Comparison of ENCODE assay signal across 9 cellular contexts in genomic region chr10:70493660-70494234, GRCh38. TPM values are rescaled to one million over a fixed set of nuclear protein-coding genes. Genes with fewer than 3 reads are reported as not detected.
DNase-seq lines count a peak whose midpoint lies in the region; ATAC-seq and TF ChIP-seq lines count a peak whose summit lies in the region.
"Had no signal": no experiment of that assay in that cellular context is flagged by ENCODE, and none has a peak within 500 bp of the region (broad histone marks: within the 10 kb centered on the region; RNA-seq: fewer than 3 reads in every experiment).

No MANE protein-coding gene starts in this region.

- intact Hi-C loops in esophagus muscularis mucosa (cut with DNase I), result no loop called here

- POLR2A ChIA-PET in activated CD4-positive, alpha-beta T cell treated with anti-CD3 and anti-CD28 coated beads, Interleukin-2, amount 10 ng/mL, durations not matched to agents 7 days and 5 days (lab: Charles Lee), result no interaction called here

- no peaks in the 10 kb centered on the region for H3K9me3 ChIP-seq in esophagus muscularis mucosa

- no peak overlapping the region for H3K4me3 Mint-ChIP-seq in activated CD4-positive, alpha-beta T cell treated with anti-CD3 and anti-CD28 coated beads, Interleukin-2, amount 10 ng/mL, durations not matched to agents 7 days and 5 days
- H3K4me3 Mint-ChIP-seq in nephron progenitor cell, result no peak overlapping the region

- H3K36me3 Mint-ChIP-seq in activated CD4-positive, alpha-beta T cell treated with anti-CD3 and anti-CD28 coated beads, Interleukin-2, amount 10 ng/mL, durations not matched to agents 7 days and 5 days (ENCODE audit: low read depth), result no peaks in the 10 kb centered on the region
- no peaks in the 10 kb centered on the region for H3K36me3 Mint-ChIP-seq in nephron progenitor cell (ENCODE audit: low read depth)

- peak overlapping the region in 1 of 4 donors; percentile 19 for H3K27ac ChIP-seq in esophagus muscularis mucosa (replicated peaks in 1 of 4)

- TF ChIP-seq POLR2A in esophagus muscularis mucosa (IDR thresholded peaks at IDR 0.05; ENCODE audit: low read depth), result no peak

- peak; percentile 13 for DNase-seq in activated CD4-positive, alpha-beta T cell treated with anti-CD3 and anti-CD28 coated beads, Interleukin-2, amount 10 ng/mL, durations not matched to agents 7 days and 5 days
- no peak for DNase-seq in activated CD4-positive, alpha-beta T cell treated with anti-CD3 and anti-CD28 coated beads for 1 hour
- DNase-seq in SKM-1 treated with dmso at 0.1 percent for 144 hours (lab: John Stamatoyannopoulos, UW; ENCODE audit: unreplicated experiment) (peak; percentile 46), nephron progenitor cell (peak; percentile 65), mucosa of gallbladder (ENCODE audit: low spot score) (no peak), NCI-H2171 treated with DMSO at 0.1 percent for 48 hours (lab: John Stamatoyannopoulos, UW) (no peak), esophagus muscularis mucosa (ENCODE audit: extremely low spot score) (no peak)

- ATAC-seq in HG03039 (IDR thresholded peaks at IDR 0.05; ENCODE audit: unreplicated experiment), result peak; percentile 63

- no peaks in the 10 kb centered on the region for H3K9me3 Mint-ChIP-seq in activated CD4-positive, alpha-beta T cell treated with anti-CD3 and anti-CD28 coated beads, Interleukin-2, amount 10 ng/mL, durations not matched to agents 7 days and 5 days
- no peaks in the 10 kb centered on the region for H3K9me3 Mint-ChIP-seq in nephron progenitor cell

- H3K27ac Mint-ChIP-seq in activated CD4-positive, alpha-beta T cell treated with anti-CD3 and anti-CD28 coated beads, Interleukin-2, amount 10 ng/mL, durations not matched to agents 7 days and 5 days, result no peak overlapping the region
- H3K27ac Mint-ChIP-seq in nephron progenitor cell, result peak overlapping the region; percentile 65

- H3K27me3 ChIP-seq in esophagus muscularis mucosa, result no peaks in the 10 kb centered on the region

- TF ChIP-seq EP300 in esophagus muscularis mucosa (IDR thresholded peaks at IDR 0.05), result no peak

- H3K4me1 Mint-ChIP-seq in activated CD4-positive, alpha-beta T cell treated with anti-CD3 and anti-CD28 coated beads, Interleukin-2, amount 10 ng/mL, durations not matched to agents 7 days and 5 days, result peaks cover 24% of the 10 kb centered on the region
- H3K4me1 Mint-ChIP-seq in nephron progenitor cell, result peaks cover 70% of the 10 kb centered on the region

- 71% methylated on average over 9 of the region's 9 CpGs for WGBS in esophagus muscularis mucosa

- peaks cover 23 to 50% (median 39%) of the 10 kb centered on the region in 4 donors for H3K4me1 ChIP-seq in esophagus muscularis mucosa

- TF ChIP-seq CTCF in nephron progenitor cell (IDR thresholded peaks at IDR 0.05) (no peak), esophagus muscularis mucosa (IDR thresholded peaks at IDR 0.05) (no peak)

- no peaks in the 10 kb centered on the region for H3K36me3 ChIP-seq in esophagus muscularis mucosa

- no peaks in the 10 kb centered on the region for H3K27me3 Mint-ChIP-seq in activated CD4-positive, alpha-beta T cell treated with anti-CD3 and anti-CD28 coated beads, Interleukin-2, amount 10 ng/mL, durations not matched to agents 7 days and 5 days
- peaks cover 6% of the 10 kb centered on the region for H3K27me3 Mint-ChIP-seq in nephron progenitor cell (ENCODE audit: low read depth, poor library complexity)

- H3K4me3 ChIP-seq in esophagus muscularis mucosa, result no peak overlapping the region

- CTCF ChIA-PET in activated CD4-positive, alpha-beta T cell treated with anti-CD3 and anti-CD28 coated beads, Interleukin-2, amount 10 ng/mL, durations not matched to agents 7 days and 5 days (lab: Charles Lee), result interaction anchor here (1.3 to 2.0 kb wide), 3 partner anchors 10 to 31 kb away, joined by 3 to 5 read pairs (median 5); no protein-coding TSS in a partner anchor

RNA-seq across cellular contexts. Expression of gene PALD1, which starts 15.2 kb away (rescaled TPM):
- total RNA-seq in activated CD4-positive, alpha-beta T cell treated with anti-CD3 and anti-CD28 coated beads, Interleukin-2, amount 10 ng/mL, durations not matched to agents 7 days and 5 days, result 1 to 10 TPM; 1.2 to 1.5 TPM
- total RNA-seq in mucosa of gallbladder (15.5 TPM), esophagus muscularis mucosa (10 to 100 TPM; 10.4 to 19.1 (median 12.8) TPM)
- total RNA-seq: fibroblast of villous mesenchyme had no signal

RNA-seq across cellular contexts. Expression of gene NODAL, which starts 52.3 kb away (rescaled TPM):
- total RNA-seq in activated CD4-positive, alpha-beta T cell treated with anti-CD3 and anti-CD28 coated beads, Interleukin-2, amount 10 ng/mL, durations not matched to agents 7 days and 5 days, result not detected
- 0.12 TPM for total RNA-seq in mucosa of gallbladder
- not detected for total RNA-seq in esophagus muscularis mucosa
- total RNA-seq: fibroblast of villous mesenchyme had no signal

Comparison
In these comparisons a context has a peak if more than half of its experiments do, and no peak if none do; other contexts are left out.
1. DNase-seq: peak in activated CD4-positive, alpha-beta T cell treated with anti-CD3 and anti-CD28 coated beads, Interleukin-2, amount 10 ng/mL, durations not matched to agents 7 days and 5 days (single experiment), SKM-1 treated with dmso at 0.1 percent for 144 hours (single experiment) and nephron progenitor cell (single experiment); none in activated CD4-positive, alpha-beta T cell treated with anti-CD3 and anti-CD28 coated beads for 1 hour (single experiment), mucosa of gallbladder (single experiment), NCI-H2171 treated with DMSO at 0.1 percent for 48 hours (single experiment) and esophagus muscularis mucosa (single experiment).